Comparison of ENCODE assay signal across 8 cellular contexts in genomic region chr4:38866973-38867477, GRCh38. TPM values are rescaled to one million over a fixed set of nuclear protein-coding genes. Genes with fewer than 3 reads are reported as not detected.
DNase-seq lines count a peak whose midpoint lies in the region; ATAC-seq and TF ChIP-seq lines count a peak whose summit lies in the region.

No MANE protein-coding gene starts in this region.

- H3K9ac ChIP-seq in neural cell (ENCODE audit: low read length) = no peak overlapping the region

- no peak overlapping the region for H3K27ac Mint-ChIP-seq in Calu3 (ENCODE audit: unreplicated experiment)

- H3K4me3 Mint-ChIP-seq in Calu3 (ENCODE audit: low read depth, unreplicated experiment) = peak overlapping the region; percentile 68

- no peaks in the 10 kb centered on the region for H3K9me3 ChIP-seq in neural cell (ENCODE audit: low read length)

- H3K36me3 ChIP-seq in neural cell (ENCODE audit: insufficient read depth, low read length) = no peaks in the 10 kb centered on the region

- no peaks in the 10 kb centered on the region for H3K27me3 Mint-ChIP-seq in Calu3 (ENCODE audit: unreplicated experiment)

- TF ChIP-seq EP300 in neural cell (conservative IDR thresholded peaks at IDR 0.05; ENCODE audit: poor library complexity, severe bottlenecking) = no peak

- H2AFZ ChIP-seq in neural cell (ENCODE audit: low read depth, low read length) = no peak overlapping the region

- no peaks in the 10 kb centered on the region for H3K9me2 ChIP-seq in neural cell (ENCODE audit: insufficient read depth, low read length)

- peaks cover 22% of the 10 kb centered on the region for H3K27me3 ChIP-seq in neural cell (ENCODE audit: insufficient read depth, low read depth, low read length)

- H3F3A ChIP-seq in neural cell (ENCODE audit: insufficient read depth, low read length, poor library complexity, severe bottlenecking) = no peaks in the 10 kb centered on the region

- DNase-seq in Calu3 (no peak), NCI-H2107 treated with DMSO at 0.1 percent for 48 hours (lab: John Stamatoyannopoulos, UW; ENCODE audit: unreplicated experiment) (no peak), NCI-H146 treated with DMSO at 0.1 percent for 48 hours (lab: John Stamatoyannopoulos, UW; ENCODE audit: unreplicated experiment) (no peak), hepatic stellate cell (ENCODE audit: low spot score) (no peak)
- no peak for DNase-seq in stimulated activated CD4-positive, alpha-beta T cell treated with anti-CD3 and anti-CD28 coated beads, Interleukin-2, amount 100 ng/mL, for 48 hours

- peaks cover 12% of the 10 kb centered on the region for H3K4me1 Mint-ChIP-seq in Calu3 (ENCODE audit: low read depth, unreplicated experiment)

- H3K27ac ChIP-seq in cingulate gyrus (ENCODE audit: low read depth, low read length) = peak overlapping the region; percentile 70
- H3K27ac ChIP-seq in neural cell (ENCODE audit: low read length) = no peak overlapping the region

- BruUV-seq in Calu3 (replicated peaks; lab: Mats Ljungman, UMichigan) = no TSS peak

- no peaks in the 10 kb centered on the region for H4K20me1 ChIP-seq in neural cell (ENCODE audit: insufficient read depth)

- peak; percentile 39 for ATAC-seq in HG03432 (IDR thresholded peaks at IDR 0.05; ENCODE audit: unreplicated experiment)

- no peak for TF ChIP-seq RAD21 in neural cell (conservative IDR thresholded peaks at IDR 0.05)

- intact Hi-C loops in Calu3 (cut with micrococcal nuclease; ENCODE audit: unreplicated experiment) = no loop called here

- H3K4me3 ChIP-seq in neural cell (ENCODE audit: low read length) = peak overlapping the region; percentile 43

- H3K4me2 ChIP-seq in neural cell (ENCODE audit: low read length) = no peak overlapping the region

- TF ChIP-seq CTCF in Calu3 (IDR thresholded peaks at IDR 0.05; ENCODE audit: unreplicated experiment) = no peak
- TF ChIP-seq CTCF in neural cell (IDR thresholded peaks at IDR 0.05; ENCODE audit: poor library complexity, severe bottlenecking) = no peak

- no peaks in the 10 kb centered on the region for H3K9me3 Mint-ChIP-seq in Calu3 (ENCODE audit: low read depth, unreplicated experiment)

- no peaks in the 10 kb centered on the region for H3K79me2 ChIP-seq in neural cell (replicated peaks; ENCODE audit: insufficient read depth, low read length)

- H3K36me3 Mint-ChIP-seq in Calu3 (ENCODE audit: insufficient read depth, unreplicated experiment) = peaks cover 18% of the 10 kb centered on the region

- CTCF ChIA-PET in Calu3 (lab: Charles Lee) = no interaction called here

TF ChIP-seq in neural cell, 6 proteins besides CTCF, POLR2A, EP300 and RAD21:
- no peak for TF ChIP-seq REST (IDR thresholded peaks at IDR 0.05; ENCODE audit: borderline replicate concordance)
- TF ChIP-seq EZH2 (IDR thresholded peaks at IDR 0.05; ENCODE audit: borderline replicate concordance, insufficient read depth, low read length, poor library complexity, severe bottlenecking) = no peak
TF ChIP-seq in neural cell: peak in this region for 0.

RNA-seq across cellular contexts. Expression of gene FAM114A1, which starts 0.6 kb away (rescaled TPM):
- 18.5 and 22.1 TPM in 2 replicates for total RNA-seq in Calu3 (2022)
- 0.32 TPM in 1 of 2 replicates, not detected in the other for polyA plus RNA-seq in neural cell
- polyA minus RNA-seq in neural cell = 0.24 and 0.58 TPM in 2 replicates

RNA-seq across cellular contexts. Expression of gene TLR6, which starts 10.4 kb away (rescaled TPM):
- 0.68 and 0.73 TPM in 2 replicates for total RNA-seq in Calu3 (2022)
- polyA plus RNA-seq in neural cell = not detected in 2 replicates
- polyA minus RNA-seq in neural cell = not detected in 2 replicates
